ENCODE assay signal across 18 cellular contexts in genomic region chr3:84209473-84209872, GRCh38.
DNase-seq lines count a peak whose midpoint lies in the region; ATAC-seq and TF ChIP-seq lines count a peak whose summit lies in the region.
"Had no signal": no experiment of that assay in that cellular context is flagged by ENCODE, and none has a peak within 500 bp of the region (broad histone marks: within the 10 kb centered on the region; RNA-seq: fewer than 3 reads in every experiment).

No MANE protein-coding gene starts in this region.

- H3K27me3 Mint-ChIP-seq in GM23338 (ENCODE audit: insufficient read depth, low read depth, poor library complexity) (no peaks in the 10 kb centered on the region), WTC11 (ENCODE audit: low read depth) (no peaks in the 10 kb centered on the region)
- H3K27me3 Mint-ChIP-seq: B cell; CD4-positive, CD25-positive, alpha-beta regulatory T cell had no signal

- POLR2A ChIA-PET in WTC11 (lab: Charles Lee): no interaction called here
- POLR2A ChIA-PET in HEK293T (lab: Yijun Ruan, JAX): no interaction called here

- peaks cover 16% of the 10 kb centered on the region for H3K9me3 Mint-ChIP-seq in GM23338
- peaks cover 42% of the 10 kb centered on the region for H3K9me3 Mint-ChIP-seq in WTC11

- H3K27ac ChIP-seq in GM23338 (ENCODE audit: low read depth): no peak overlapping the region
- H3K27ac ChIP-seq in neural cell (ENCODE audit: low read length): peak overlapping the region; percentile 62
- H3K27ac ChIP-seq: 22Rv1, BLaER1, C4-2B had no signal

- no peaks in the 10 kb centered on the region for H3F3A ChIP-seq in GM23338 (replicated peaks; ENCODE audit: low read depth)
- H3F3A ChIP-seq in neural cell (ENCODE audit: insufficient read depth, low read length, poor library complexity, severe bottlenecking): no peaks in the 10 kb centered on the region

- H3K36me3 Mint-ChIP-seq in GM23338 (ENCODE audit: low read depth) (peaks cover 4% of the 10 kb centered on the region; the same call in 1 of the 3 replicates), WTC11 (peaks cover 18% of the 10 kb centered on the region)
- H3K36me3 Mint-ChIP-seq: CD4-positive, CD25-positive, alpha-beta regulatory T cell; CD8-positive, alpha-beta T cell had no signal

- no peak overlapping the region for H3K27ac Mint-ChIP-seq in GM23338
- H3K27ac Mint-ChIP-seq in WTC11: no peak overlapping the region
- H3K27ac Mint-ChIP-seq: B cell; CD4-positive, CD25-positive, alpha-beta regulatory T cell; CD8-positive, alpha-beta T cell had no signal

- CTCF ChIA-PET in WTC11 (lab: Charles Lee) (no interaction called here), HEK293T (lab: Yijun Ruan, JAX) (no interaction called here)

- H3K9me3 ChIP-seq in neural cell (ENCODE audit: low read length): peaks cover 5% of the 10 kb centered on the region
- H3K9me3 ChIP-seq: BLaER1, Caco-2, HAP-1 had no signal

- H3K4me2 ChIP-seq in GM23338 (no peak overlapping the region; the same call in 1 of the 2 replicates), neural cell (ENCODE audit: low read length) (peak overlapping the region; percentile 33)
- H3K4me2 ChIP-seq: BLaER1 had no signal

- ATAC-seq in GM23338: peak; percentile 64
- peak; percentile 74 for ATAC-seq in WTC11
- ATAC-seq in HG02571 (IDR thresholded peaks at IDR 0.05; ENCODE audit: unreplicated experiment): no peak
- ATAC-seq: CD8-positive, alpha-beta T cell had no signal

- H3K36me3 ChIP-seq in GM23338 (ENCODE audit: insufficient read depth) (no peaks in the 10 kb centered on the region; the same call in 1 of the 2 replicates), neural cell (ENCODE audit: insufficient read depth, low read length) (no peaks in the 10 kb centered on the region)
- H3K36me3 ChIP-seq: BLaER1, HAP-1 had no signal

- no peak overlapping the region for H3K9ac ChIP-seq in neural cell (ENCODE audit: low read length)
- H3K9ac ChIP-seq: BLaER1 had no signal

- H2AFZ ChIP-seq in GM23338 (no peak overlapping the region), neural cell (ENCODE audit: low read depth, low read length) (no peak overlapping the region)

- H3K4me1 ChIP-seq in GM23338 (ENCODE audit: insufficient read depth): 0 out of 2 replicates have a peak, but pooled peaks cover 7% of the 10 kb centered on the region
- H3K4me1 ChIP-seq: BLaER1, Caco-2, HAP-1 had no signal

- no peaks in the 10 kb centered on the region for H3K27me3 ChIP-seq in GM23338 (ENCODE audit: insufficient read depth)
- no peaks in the 10 kb centered on the region for H3K27me3 ChIP-seq in neural cell (ENCODE audit: insufficient read depth, low read depth, low read length)
- H3K27me3 ChIP-seq: BLaER1 had no signal

- H4K20me1 ChIP-seq in GM23338 (replicated peaks; ENCODE audit: insufficient read depth): no peaks in the 10 kb centered on the region
- no peaks in the 10 kb centered on the region for H4K20me1 ChIP-seq in neural cell (ENCODE audit: insufficient read depth)
- H4K20me1 ChIP-seq: BLaER1 had no signal

- no peaks in the 10 kb centered on the region for H3K79me2 ChIP-seq in GM23338 (replicated peaks; ENCODE audit: insufficient read depth)
- no peaks in the 10 kb centered on the region for H3K79me2 ChIP-seq in neural cell (replicated peaks; ENCODE audit: insufficient read depth, low read length)

- peak; percentile 91 for TF ChIP-seq EP300 in neural cell (conservative IDR thresholded peaks at IDR 0.05; ENCODE audit: poor library complexity, severe bottlenecking)

- TF ChIP-seq CTCF in GM23338 (conservative IDR thresholded peaks at IDR 0.05; ENCODE audit: low read depth in 2 of 2) (no peak), WTC11 (IDR thresholded peaks at IDR 0.05) (no peak), neural cell (IDR thresholded peaks at IDR 0.05; ENCODE audit: poor library complexity, severe bottlenecking) (no peak)

- DNase-seq in GM23338 (ENCODE audit: low spot score) (peak; percentile 34), WTC11 (ENCODE audit: low spot score) (no peak), iPS-NIHi11 (ENCODE audit: low spot score) (peak; percentile 15), ureter (ENCODE audit: low spot score) (no peak), HEK293T (ENCODE audit: extremely low spot score) (no peak), NCI-H2171 treated with DMSO at 0.1 percent for 48 hours (lab: John Stamatoyannopoulos, UW) (no peak)
- DNase-seq: Caco-2; CD4-positive, CD25-positive, alpha-beta regulatory T cell; CD8-positive, alpha-beta T cell; DMS153; DND-41 had no signal

- H3K4me3 ChIP-seq in GM23338: no peak overlapping the region
- H3K4me3 ChIP-seq in neural cell (ENCODE audit: low read length): no peak overlapping the region
- H3K4me3 ChIP-seq: BLaER1, HAP-1 had no signal

- no peaks in the 10 kb centered on the region for H3K9me2 ChIP-seq in GM23338 (ENCODE audit: insufficient read depth)
- no peaks in the 10 kb centered on the region for H3K9me2 ChIP-seq in neural cell (ENCODE audit: insufficient read depth, low read length)

- TF ChIP-seq RAD21 in neural cell (conservative IDR thresholded peaks at IDR 0.05): peak; percentile 20

- H3K4me3 Mint-ChIP-seq in GM23338 (no peak overlapping the region), WTC11 (no peak overlapping the region)
- H3K4me3 Mint-ChIP-seq: B cell; CD8-positive, alpha-beta T cell had no signal

- H3K4me1 Mint-ChIP-seq in GM23338: peaks cover 10% of the 10 kb centered on the region; the same call in 2 of the 3 replicates
- H3K4me1 Mint-ChIP-seq in WTC11: peaks cover 12% of the 10 kb centered on the region
- H3K4me1 Mint-ChIP-seq: B cell; CD4-positive, CD25-positive, alpha-beta regulatory T cell had no signal

TF ChIP-seq in GM23338, 12 proteins besides CTCF, POLR2A, EP300 and RAD21 (continues in another document):
- TF ChIP-seq EZH2phosphoT487 (IDR thresholded peaks at IDR 0.05; ENCODE audit: unreplicated experiment) (no peak), EZH2 (IDR thresholded peaks at IDR 0.05; ENCODE audit: low read depth, unreplicated experiment) (no peak), STAT1 (IDR thresholded peaks at IDR 0.05; ENCODE audit: unreplicated experiment) (no peak)

TF ChIP-seq in WTC11, 78 proteins besides CTCF, POLR2A, EP300 and RAD21 (continues in another document):
- TF ChIP-seq ZNF671 (CRISPR knock-in tag; IDR thresholded peaks at IDR 0.05): no peak

TF ChIP-seq in neural cell, 6 proteins besides CTCF, POLR2A, EP300 and RAD21 (continues in another document):
- no peak for TF ChIP-seq SMC3 (conservative IDR thresholded peaks at IDR 0.05; ENCODE audit: poor library complexity)
- no peak for TF ChIP-seq MXI1 (conservative IDR thresholded peaks at IDR 0.05; ENCODE audit: poor library complexity, severe bottlenecking)
- peak; percentile 66 for TF ChIP-seq POLR2AphosphoS5 (IDR thresholded peaks at IDR 0.05)
- peak; percentile 11 for TF ChIP-seq REST (IDR thresholded peaks at IDR 0.05; ENCODE audit: borderline replicate concordance)

TF ChIP-seq in HEK293T, 16 proteins besides CTCF, POLR2A, EP300 and RAD21:
- TF ChIP-seq FOXA1 (IDR thresholded peaks at IDR 0.05): no peak
TF ChIP-seq in HEK293T: peak in this region for 0.

Comparison
In these comparisons a context has a peak if more than half of its experiments do, and no peak if none do; other contexts are left out.
1. DNase-seq: peak in GM23338 (single experiment) and iPS-NIHi11 (single experiment); none in WTC11 (single experiment), ureter (single experiment), HEK293T (single experiment) and NCI-H2171 treated with DMSO at 0.1 percent for 48 hours (single experiment).